Comparison of ENCODE assay signal across 8 cellular contexts in the genomic region with DNA sequence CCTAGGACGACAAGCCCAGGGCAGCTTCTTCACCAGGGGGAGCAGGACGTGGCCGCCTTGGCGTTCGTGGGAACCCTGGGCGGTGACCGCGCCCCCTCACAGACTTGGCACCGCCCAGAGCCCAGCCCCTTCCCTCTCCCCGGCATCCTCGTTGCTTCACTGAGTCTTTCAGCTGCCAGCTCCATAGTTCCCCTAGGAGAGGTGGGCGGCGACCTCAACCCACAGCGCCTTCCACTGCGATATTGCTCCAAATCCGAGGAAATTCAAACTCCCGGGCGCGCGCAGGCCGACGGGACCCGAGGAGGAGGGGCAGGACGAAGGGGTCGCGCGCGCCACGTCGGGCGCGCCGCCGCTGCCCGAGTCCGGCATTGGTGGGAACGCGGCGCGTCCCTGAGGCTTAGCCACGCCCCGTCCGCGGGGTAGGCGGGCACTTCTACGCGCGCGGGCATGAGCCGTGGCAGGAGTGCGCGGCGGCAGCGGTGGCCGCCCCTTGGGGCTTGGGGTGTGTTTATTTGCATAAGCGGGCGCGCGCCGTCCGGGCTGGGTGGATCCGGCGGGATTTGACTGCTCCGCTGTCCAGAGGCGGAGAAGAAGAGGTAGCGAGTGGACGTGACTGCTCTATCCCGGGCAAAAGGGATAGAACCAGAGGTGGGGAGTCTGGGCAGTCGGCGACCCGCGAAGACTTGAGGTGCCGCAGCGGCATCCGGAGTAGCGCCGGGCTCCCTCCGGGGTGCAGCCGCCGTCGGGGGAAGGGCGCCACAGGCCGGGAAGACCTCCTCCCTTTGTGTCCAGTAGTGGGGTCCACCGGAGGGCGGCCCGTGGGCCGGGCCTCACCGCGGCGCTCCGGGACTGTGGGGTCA. TPM values are rescaled to one million over a fixed set of nuclear protein-coding genes. Genes with fewer than 3 reads are reported as not detected.
DNase-seq lines count a peak whose midpoint lies in the region; ATAC-seq and TF ChIP-seq lines count a peak whose summit lies in the region.

A gene with protein sequence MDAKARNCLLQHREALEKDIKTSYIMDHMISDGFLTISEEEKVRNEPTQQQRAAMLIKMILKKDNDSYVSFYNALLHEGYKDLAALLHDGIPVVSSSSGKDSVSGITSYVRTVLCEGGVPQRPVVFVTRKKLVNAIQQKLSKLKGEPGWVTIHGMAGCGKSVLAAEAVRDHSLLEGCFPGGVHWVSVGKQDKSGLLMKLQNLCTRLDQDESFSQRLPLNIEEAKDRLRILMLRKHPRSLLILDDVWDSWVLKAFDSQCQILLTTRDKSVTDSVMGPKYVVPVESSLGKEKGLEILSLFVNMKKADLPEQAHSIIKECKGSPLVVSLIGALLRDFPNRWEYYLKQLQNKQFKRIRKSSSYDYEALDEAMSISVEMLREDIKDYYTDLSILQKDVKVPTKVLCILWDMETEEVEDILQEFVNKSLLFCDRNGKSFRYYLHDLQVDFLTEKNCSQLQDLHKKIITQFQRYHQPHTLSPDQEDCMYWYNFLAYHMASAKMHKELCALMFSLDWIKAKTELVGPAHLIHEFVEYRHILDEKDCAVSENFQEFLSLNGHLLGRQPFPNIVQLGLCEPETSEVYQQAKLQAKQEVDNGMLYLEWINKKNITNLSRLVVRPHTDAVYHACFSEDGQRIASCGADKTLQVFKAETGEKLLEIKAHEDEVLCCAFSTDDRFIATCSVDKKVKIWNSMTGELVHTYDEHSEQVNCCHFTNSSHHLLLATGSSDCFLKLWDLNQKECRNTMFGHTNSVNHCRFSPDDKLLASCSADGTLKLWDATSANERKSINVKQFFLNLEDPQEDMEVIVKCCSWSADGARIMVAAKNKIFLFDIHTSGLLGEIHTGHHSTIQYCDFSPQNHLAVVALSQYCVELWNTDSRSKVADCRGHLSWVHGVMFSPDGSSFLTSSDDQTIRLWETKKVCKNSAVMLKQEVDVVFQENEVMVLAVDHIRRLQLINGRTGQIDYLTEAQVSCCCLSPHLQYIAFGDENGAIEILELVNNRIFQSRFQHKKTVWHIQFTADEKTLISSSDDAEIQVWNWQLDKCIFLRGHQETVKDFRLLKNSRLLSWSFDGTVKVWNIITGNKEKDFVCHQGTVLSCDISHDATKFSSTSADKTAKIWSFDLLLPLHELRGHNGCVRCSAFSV (N-terminal part only) (plus strand): TSS at position 579 of the 860 bp plus-strand sequence. CDS start 3,070 bp downstream, outside the sequence.
Gene IKBIP, minus strand, starts transcription at position 77 of the 860 bp plus-strand sequence. CDS start 87 bp downstream, outside the sequence.

- no peak for TF ChIP-seq EP300 in gastroesophageal sphincter (IDR thresholded peaks at IDR 0.05)

- H3K4me1 ChIP-seq in gastroesophageal sphincter (peaks cover 0 to 50% (median 0%) of the 10 kb centered on the region in 3 donors), neutrophil (ENCODE audit: control insufficient read depth in 1 of 2, insufficient read depth in 1 of 2, low read depth in 1 of 2, low read length in 1 of 2) (peaks cover 58 to 67% of the 10 kb centered on the region in 2 experiments)

- TF ChIP-seq CTCF in GM06990 (IDR thresholded peaks at IDR 0.05; ENCODE audit: insufficient read depth, low read length, poor library complexity, severe bottlenecking) = no peak
- no peak for TF ChIP-seq CTCF in NB4 (IDR thresholded peaks at IDR 0.05; ENCODE audit: low read depth, low read length)
- TF ChIP-seq CTCF in gastroesophageal sphincter (IDR thresholded peaks at IDR 0.05) = peak in 1 of 4 experiments; percentile 13
- TF ChIP-seq CTCF in neutrophil (IDR thresholded peaks at IDR 0.05) = no peak
- no peak for TF ChIP-seq CTCF in subcutaneous adipose tissue (IDR thresholded peaks at IDR 0.05; ENCODE audit: low read depth)

- H3K4me1 Mint-ChIP-seq in activated naive CD4-positive, alpha-beta T cell treated with anti-CD3 and anti-CD28 coated beads for 36 hours (ENCODE audit: low read depth) = peaks cover 24% of the 10 kb centered on the region

- DNase-seq in GM06990 (ENCODE audit: extremely low read depth, insufficient read length) = peak; percentile 99
- peak; percentile 99 for DNase-seq in NB4 (ENCODE audit: low read depth)
- peak; percentile 96 for DNase-seq in SK-N-DZ (ENCODE audit: low spot score)
- DNase-seq in activated naive CD4-positive, alpha-beta T cell treated with anti-CD3 and anti-CD28 coated beads for 36 hours = peak; percentile 97

- H3K4me3 ChIP-seq in GM06990 (replicated peaks; ENCODE audit: low read depth, low read length) (peak within 1 kb of the TSS; percentile 94), NB4 (ENCODE audit: low read depth, low read length) (peak within 1 kb of the TSS; percentile 84), gastroesophageal sphincter (peak within 1 kb of the TSS; percentile 59 to 99), neutrophil (ENCODE audit: low read depth in 1 of 2, low read length in 1 of 2) (peak within 1 kb of the TSS; percentile 99)

- WGBS in gastroesophageal sphincter (ENCODE audit: low coverage in 1 of 2), 2 donors = no CpG with 5 or more reads among the region's 91 CpGs

- peak within 1 kb of the TSS; percentile 95 for H3K27ac Mint-ChIP-seq in activated naive CD4-positive, alpha-beta T cell treated with anti-CD3 and anti-CD28 coated beads for 36 hours

- no peaks in the 10 kb centered on the region; the same call in none of the 2 replicates for H3K36me3 ChIP-seq in GM06990 (ENCODE audit: control insufficient read depth, insufficient read depth, low read length)
- peaks cover 0 to 15% of the 10 kb centered on the region in 2 donors for H3K36me3 ChIP-seq in gastroesophageal sphincter
- H3K36me3 ChIP-seq in neutrophil = peaks cover 21% of the 10 kb centered on the region

- peak within 1 kb of the TSS; percentile 96 for H3K4me3 Mint-ChIP-seq in activated naive CD4-positive, alpha-beta T cell treated with anti-CD3 and anti-CD28 coated beads for 36 hours

- no peaks in the 10 kb centered on the region for H3K9me3 ChIP-seq in gastroesophageal sphincter
- H3K9me3 ChIP-seq in neutrophil = no peaks in the 10 kb centered on the region

- TF ChIP-seq POLR2A in NB4 (IDR thresholded peaks at IDR 0.05; ENCODE audit: extremely low read depth, insufficient read length) (peak; percentile 61), gastroesophageal sphincter (IDR thresholded peaks at IDR 0.05) (peak; percentile 59 to 82)

- no peaks in the 10 kb centered on the region for H3K27me3 ChIP-seq in GM06990 (replicated peaks; ENCODE audit: control insufficient read depth, insufficient read depth, low read length)
- no peaks in the 10 kb centered on the region for H3K27me3 ChIP-seq in gastroesophageal sphincter
- H3K27me3 ChIP-seq in neutrophil = no peaks in the 10 kb centered on the region

- H3K36me3 Mint-ChIP-seq in activated naive CD4-positive, alpha-beta T cell treated with anti-CD3 and anti-CD28 coated beads for 36 hours (ENCODE audit: low read depth) = peaks cover 10% of the 10 kb centered on the region

- peaks cover 1% of the 10 kb centered on the region for H3K9me3 Mint-ChIP-seq in activated naive CD4-positive, alpha-beta T cell treated with anti-CD3 and anti-CD28 coated beads for 36 hours

- ATAC-seq in HG02571 (IDR thresholded peaks at IDR 0.05; ENCODE audit: unreplicated experiment) (peak; percentile 88), gastroesophageal sphincter (peak; percentile 99)

- H3K27ac ChIP-seq in gastroesophageal sphincter = peak within 1 kb of the TSS; percentile 40 to 90 (median 88)
- H3K27ac ChIP-seq in neutrophil = peak within 1 kb of the TSS; percentile 93

- intact Hi-C loops in activated naive CD4-positive, alpha-beta T cell treated with anti-CD3 and anti-CD28 coated beads for 36 hours (cut with micrococcal nuclease) = loop anchor here (1.0 to 2.0 kb wide), 9 partner anchors 11 to 1555 kb away; partner anchors contain the start of genes ACTR6 and SLC25A3

- CTCF ChIA-PET in activated naive CD4-positive, alpha-beta T cell treated with anti-CD3 and anti-CD28 coated beads for 36 hours (lab: Charles Lee) = interaction anchor here (0.6 to 1.1 kb wide), 5 partner anchors 50 to 136 kb away, joined by 3 to 5 read pairs (median 4); partner anchors contain the start of gene SLC25A3

- H3K27me3 Mint-ChIP-seq in activated naive CD4-positive, alpha-beta T cell treated with anti-CD3 and anti-CD28 coated beads for 36 hours (ENCODE audit: low read depth) = no peaks in the 10 kb centered on the region

RNA-seq across cellular contexts. Expression of the first gene that starts in this region (rescaled TPM):
- 23.4 and 25.3 TPM in 2 replicates for polyA plus RNA-seq in SK-N-DZ (2014; cell fraction: cytosol; rRNA removed)
- polyA plus RNA-seq in SK-N-DZ (2014; cell fraction: nucleus; rRNA removed) = 12.8 and 13.8 TPM in 2 replicates
- total RNA-seq in activated naive CD4-positive, alpha-beta T cell treated with anti-CD3 and anti-CD28 coated beads for 36 hours = 10 to 100 TPM; 13.6 to 14.5 TPM
- total RNA-seq in gastroesophageal sphincter = 10 to 100 TPM in 1 of 4 donors, 1 to 10 TPM in 3; 7.5 to 18.6 (median 8.5) TPM
- total RNA-seq in subcutaneous adipose tissue = 10 to 100 TPM; 11.1 to 21.9 (median 13.2) TPM

RNA-seq across cellular contexts. Expression of gene IKBIP, which starts in this region (rescaled TPM):
- 24.2 and 24.3 TPM in 2 replicates for polyA plus RNA-seq in SK-N-DZ (2014; cell fraction: cytosol; rRNA removed)
- 10.0 and 14.5 TPM in 2 replicates for polyA plus RNA-seq in SK-N-DZ (2014; cell fraction: nucleus; rRNA removed)
- total RNA-seq in activated naive CD4-positive, alpha-beta T cell treated with anti-CD3 and anti-CD28 coated beads for 36 hours = 10 to 100 TPM; 14.5 to 16.8 TPM
- total RNA-seq in gastroesophageal sphincter = 10 to 100 TPM in 2 of 4 donors, 1 to 10 TPM in 2; 4.5 to 17.2 (median 10.2) TPM
- total RNA-seq in subcutaneous adipose tissue = 10 to 100 TPM; 13.2 to 28.4 (median 24.7) TPM

Comparison
In these comparisons a context has a peak if more than half of its experiments do, and no peak if none do; other contexts are left out.
1. Peak in every context shown above with its lines: DNase-seq, ATAC-seq, H3K4me3 ChIP-seq and H3K27ac ChIP-seq.